ENCODE assay signal across 17 cellular contexts in genomic region chr7:31033674-31034073, GRCh38. TPM values are rescaled to one million over a fixed set of nuclear protein-coding genes. Genes with fewer than 3 reads are reported as not detected.
A peak's percentile ranks its signal among the peaks of the same experiment; 100 is the strongest.
DNase-seq lines count a peak whose midpoint lies in the region; TF ChIP-seq lines count a peak whose summit lies in the region.
"Had no signal": no experiment of that assay in that cellular context is flagged by ENCODE, and none has a peak within 500 bp of the region (broad histone marks: within the 10 kb centered on the region; RNA-seq: fewer than 3 reads in every experiment).

No MANE protein-coding gene starts in this region.

- H3K9ac ChIP-seq in neural progenitor cell = no peak overlapping the region

- POLR2A ChIA-PET in RWPE1 (lab: Yijun Ruan, JAX; ENCODE audit: low non-redundant PET) = no interaction called here

- H3K36me3 Mint-ChIP-seq in neural progenitor cell = no peaks in the 10 kb centered on the region

- intact Hi-C loops in spleen (cut with DNase I; ENCODE audit: low total_unique reads) = no loop called here

- in situ Hi-C loops in G401 (cut with HindIII; ENCODE audit: low sequenced_read_pairs) = no loop called here

- CTCF ChIA-PET in RWPE1 (lab: Yijun Ruan, JAX) = interaction anchor here (0.9 kb wide), 1 partner anchor 95 kb away, joined by 3 read pairs; no protein-coding TSS in a partner anchor

- H3K4me3 Mint-ChIP-seq in neural progenitor cell = no peak overlapping the region
- H3K4me3 Mint-ChIP-seq: CD4-positive, alpha-beta T cell; H9 had no signal

- TF ChIP-seq CTCF in neural progenitor cell (IDR thresholded peaks at IDR 0.05) = no peak
- TF ChIP-seq CTCF in spleen (IDR thresholded peaks at IDR 0.05 in 8 of 11, conservative IDR thresholded peaks at IDR 0.05 in 3 of 11) = no peak
- no peak for TF ChIP-seq CTCF in RWPE1 (conservative IDR thresholded peaks at IDR 0.05; ENCODE audit: low read depth)

- no peaks in the 10 kb centered on the region for H3K79me2 ChIP-seq in neural progenitor cell (ENCODE audit: low read depth)

- H3K27me3 Mint-ChIP-seq in neural progenitor cell (ENCODE audit: insufficient read depth, low read depth) = peaks cover 22% of the 10 kb centered on the region

- 62 to 73% (median 67%) methylated on average over 3 of the region's 3 CpGs for WGBS in spleen, 5 donors

- no peak overlapping the region for H3K4me3 ChIP-seq in neural progenitor cell
- no peak overlapping the region for H3K4me3 ChIP-seq in spleen
- H3K4me3 ChIP-seq: A549, GM12878 had no signal

- no peak overlapping the region for H2AFZ ChIP-seq in neural progenitor cell (replicated peaks)

- no peak for TF ChIP-seq POLR2A in spleen (IDR thresholded peaks at IDR 0.05)

- H3K9me3 Mint-ChIP-seq in neural progenitor cell = no peaks in the 10 kb centered on the region

- H3K4me1 ChIP-seq in neural progenitor cell (no peaks in the 10 kb centered on the region), spleen (no peaks in the 10 kb centered on the region)
- H3K4me1 ChIP-seq: A549, Caco-2 had no signal

- H3K27ac Mint-ChIP-seq in neural progenitor cell = peak overlapping the region; percentile 48
- H3K27ac Mint-ChIP-seq: CD4-positive, alpha-beta T cell; H9 had no signal

- no peak overlapping the region for H3K27ac ChIP-seq in neural progenitor cell
- no peak overlapping the region for H3K27ac ChIP-seq in spleen
- no peak overlapping the region for H3K27ac ChIP-seq in RWPE1
- H3K27ac ChIP-seq: 22Rv1, A549, C4-2B had no signal

- H3F3A ChIP-seq in neural progenitor cell (ENCODE audit: low read depth) = no peaks in the 10 kb centered on the region

- H3K4me1 Mint-ChIP-seq in neural progenitor cell = peaks cover 37% of the 10 kb centered on the region

- peaks cover 10% of the 10 kb centered on the region for H4K20me1 ChIP-seq in neural progenitor cell (ENCODE audit: low read depth)

- DNase-seq in DMS 273 (lab: John Stamatoyannopoulos, UW; ENCODE audit: unreplicated experiment) = peak; percentile 51
- DNase-seq in DMS 273 treated with DMSO at 0.1 percent for 48 hours (lab: John Stamatoyannopoulos, UW) = no peak
- DNase-seq in G401 (ENCODE audit: low spot score) = peak; percentile 49
- DNase-seq in neural progenitor cell (ENCODE audit: low spot score) = no peak
- peak; percentile 33 for DNase-seq in spleen
- no peak for DNase-seq in inferior parietal cortex (ENCODE audit: extremely low spot score)
- DNase-seq in RWPE1 (ENCODE audit: low spot score) = no peak
- DNase-seq: AML-193; Caco-2; CD4-positive, alpha-beta T cell; DMS79 treated with DMSO at 0.1 percent for 48 hours; H9 had no signal

- H3K36me3 ChIP-seq in neural progenitor cell (no peaks in the 10 kb centered on the region), spleen (no peaks in the 10 kb centered on the region)

- H3K9me3 ChIP-seq in neural progenitor cell (ENCODE audit: low read depth) = no peaks in the 10 kb centered on the region
- no peaks in the 10 kb centered on the region for H3K9me3 ChIP-seq in spleen
- H3K9me3 ChIP-seq: A549, Caco-2 had no signal

- no peak overlapping the region for H3K4me2 ChIP-seq in neural progenitor cell
- H3K4me2 ChIP-seq: A549 had no signal

- H3K27me3 ChIP-seq in neural progenitor cell (peaks cover 95% of the 10 kb centered on the region), spleen (replicated peaks in 1 of 7) (peaks cover 0 to 9% (median 0%) of the 10 kb centered on the region in 7 donors)

RNA-seq across cellular contexts. Expression of gene ADCYAP1R1, which starts 18.4 kb away (rescaled TPM):
- not detected in 2 replicates for total RNA-seq in G401 (2014; rRNA removed; shearing (Covaris generic))
- total RNA-seq in neural progenitor cell (ENCODE audit: low replicate concordance) (0.39 and 0.56 TPM in 2 replicates), spleen (1 to 10 TPM in 4 of 7 donors, under 1 TPM in 3; 0.43 to 5.6 (median 1.0) TPM)
- polyA plus RNA-seq in spleen = under 1 TPM; 0.04 to 0.13 (median 0.06) TPM
- total RNA-seq: Caco-2; CD4-positive, alpha-beta T cell; GM12878 had no signal
- polyA plus RNA-seq: BJ, GM12878 had no signal

Comparison
In these comparisons a context has a peak if more than half of its experiments do, and no peak if none do; other contexts are left out.
1. DNase-seq: peak in DMS 273 (single experiment), G401 (single experiment) and spleen (single experiment); none in DMS 273 treated with DMSO at 0.1 percent for 48 hours (single experiment), neural progenitor cell (single experiment), inferior parietal cortex (single experiment) and RWPE1 (single experiment).